Comparison of ENCODE assay signal across 12 cellular contexts in genomic region chr11:67057410-67057757, GRCh38. TPM values are rescaled to one million over a fixed set of nuclear protein-coding genes. Genes with fewer than 3 reads are reported as not detected.
DNase-seq lines count a peak whose midpoint lies in the region; ATAC-seq and TF ChIP-seq lines count a peak whose summit lies in the region.
"Had no signal": no experiment of that assay in that cellular context is flagged by ENCODE, and none has a peak within 500 bp of the region (broad histone marks: within the 10 kb centered on the region; RNA-seq: fewer than 3 reads in every experiment).

No MANE protein-coding gene starts in this region.

- peaks cover 3% of the 10 kb centered on the region for H3K27me3 ChIP-seq in CD4-positive, alpha-beta T cell (ENCODE audit: control insufficient read depth, insufficient read depth, low read length)
- H3K27me3 ChIP-seq in foreskin keratinocyte (no peaks in the 10 kb centered on the region), osteoblast (ENCODE audit: insufficient read depth, low read length) (no peaks in the 10 kb centered on the region)

- H3K4me2 ChIP-seq in osteoblast (ENCODE audit: insufficient read depth, low read length) = peak overlapping the region; percentile 88

- no peaks in the 10 kb centered on the region for H3K9me3 Mint-ChIP-seq in CD4-positive, alpha-beta T cell
- no peaks in the 10 kb centered on the region for H3K9me3 Mint-ChIP-seq in activated CD4-positive, alpha-beta T cell treated with anti-CD3 and anti-CD28 coated beads, Interleukin-2, amount 10 ng/mL, durations not matched to agents 7 days and 5 days
- H3K9me3 Mint-ChIP-seq: activated naive CD4-positive, alpha-beta T cell treated with anti-CD3 and anti-CD28 coated beads, Interleukin-2, amount 10 ng/mL, durations not matched to agents 7 days and 5 days had no signal

- H3K27me3 Mint-ChIP-seq in CD4-positive, alpha-beta T cell = peaks cover 8% of the 10 kb centered on the region
- peaks cover 10% of the 10 kb centered on the region for H3K27me3 Mint-ChIP-seq in activated CD4-positive, alpha-beta T cell treated with anti-CD3 and anti-CD28 coated beads, Interleukin-2, amount 10 ng/mL, durations not matched to agents 7 days and 5 days

- peak overlapping the region; percentile 39 for H3K4me3 Mint-ChIP-seq in CD4-positive, alpha-beta T cell
- H3K4me3 Mint-ChIP-seq in activated CD4-positive, alpha-beta T cell treated with anti-CD3 and anti-CD28 coated beads, Interleukin-2, amount 10 ng/mL, durations not matched to agents 7 days and 5 days = no peak overlapping the region
- H3K4me3 Mint-ChIP-seq: activated naive CD4-positive, alpha-beta T cell treated with anti-CD3 and anti-CD28 coated beads, Interleukin-2, amount 10 ng/mL, durations not matched to agents 7 days and 5 days had no signal

- TF ChIP-seq CTCF in CD4-positive, alpha-beta T cell (IDR thresholded peaks at IDR 0.05) = no peak
- no peak for TF ChIP-seq CTCF in RWPE1 (conservative IDR thresholded peaks at IDR 0.05; ENCODE audit: low read depth)
- TF ChIP-seq CTCF in foreskin keratinocyte (conservative IDR thresholded peaks at IDR 0.05) = no peak
- no peak for TF ChIP-seq CTCF in osteoblast (IDR thresholded peaks at IDR 0.05; ENCODE audit: extremely low read depth, low read depth, low read length)

- no peaks in the 10 kb centered on the region for H3K36me3 ChIP-seq in osteoblast (ENCODE audit: insufficient read depth, low read length)

- H3K79me2 ChIP-seq in osteoblast (ENCODE audit: insufficient read depth, low read length) = peaks cover 9% of the 10 kb centered on the region

- H3K27ac Mint-ChIP-seq in CD4-positive, alpha-beta T cell = no peak overlapping the region
- H3K27ac Mint-ChIP-seq in activated CD4-positive, alpha-beta T cell treated with anti-CD3 and anti-CD28 coated beads, Interleukin-2, amount 10 ng/mL, durations not matched to agents 7 days and 5 days = no peak overlapping the region
- H3K27ac Mint-ChIP-seq: activated naive CD4-positive, alpha-beta T cell treated with anti-CD3 and anti-CD28 coated beads, Interleukin-2, amount 10 ng/mL, durations not matched to agents 7 days and 5 days had no signal

- no peak for DNase-seq in CD4-positive, alpha-beta T cell
- DNase-seq in RWPE1 (ENCODE audit: low spot score) (peak; percentile 42), foreskin keratinocyte (no peak), osteoblast (ENCODE audit: insufficient read length, low spot score, missing footprints) (peak; percentile 92), NOMO-1 (lab: John Stamatoyannopoulos, UW; ENCODE audit: unreplicated experiment in 2 of 2) (no peak), pons (ENCODE audit: low spot score) (no peak)
- no peak for DNase-seq in activated CD8-positive, alpha-beta memory T cell treated with anti-CD3 and anti-CD28 coated beads for 24 hours
- no peak for DNase-seq in activated CD4-positive, alpha-beta T cell treated with anti-CD3 and anti-CD28 coated beads, Interleukin-2, amount 10 ng/mL, durations not matched to agents 7 days and 5 days
- DNase-seq: activated naive CD4-positive, alpha-beta T cell treated with anti-CD3 and anti-CD28 coated beads, Interleukin-2, amount 10 ng/mL, durations not matched to agents 7 days and 5 days; kidney glomerular epithelial cell; SHP77 had no signal

- CTCF ChIA-PET in CD4-positive, alpha-beta T cell (lab: Charles Lee) = no interaction called here
- CTCF ChIA-PET in RWPE1 (lab: Yijun Ruan, JAX) = interaction anchor here (0.6 to 0.8 kb wide), 3 partner anchors 38 to 293 kb away, joined by 3 read pairs; no protein-coding TSS in a partner anchor
- CTCF ChIA-PET in activated CD4-positive, alpha-beta T cell treated with anti-CD3 and anti-CD28 coated beads, Interleukin-2, amount 10 ng/mL, durations not matched to agents 7 days and 5 days (lab: Charles Lee) = no interaction called here

- peak overlapping the region; percentile 74 for H3K4me3 ChIP-seq in osteoblast (ENCODE audit: insufficient read depth, low read length)
- H3K4me3 ChIP-seq: K562 had no signal

- no peaks in the 10 kb centered on the region for H3K36me3 Mint-ChIP-seq in CD4-positive, alpha-beta T cell (ENCODE audit: low read depth)
- no peaks in the 10 kb centered on the region for H3K36me3 Mint-ChIP-seq in activated CD4-positive, alpha-beta T cell treated with anti-CD3 and anti-CD28 coated beads, Interleukin-2, amount 10 ng/mL, durations not matched to agents 7 days and 5 days (ENCODE audit: low read depth)
- H3K36me3 Mint-ChIP-seq: activated naive CD4-positive, alpha-beta T cell treated with anti-CD3 and anti-CD28 coated beads, Interleukin-2, amount 10 ng/mL, durations not matched to agents 7 days and 5 days had no signal

- no peaks in the 10 kb centered on the region for H3K9me3 ChIP-seq in CD4-positive, alpha-beta T cell (ENCODE audit: control insufficient read depth, low read length)
- H3K9me3 ChIP-seq in osteoblast (ENCODE audit: low read depth, low read length) = no peaks in the 10 kb centered on the region

- H2AFZ ChIP-seq in osteoblast (ENCODE audit: low read length) = peak overlapping the region; percentile 70

- H4K20me1 ChIP-seq in osteoblast (ENCODE audit: insufficient read depth, low read length) = peaks cover 17% of the 10 kb centered on the region

- POLR2A ChIA-PET in CD4-positive, alpha-beta T cell (lab: Charles Lee) = no interaction called here
- POLR2A ChIA-PET in RWPE1 (lab: Yijun Ruan, JAX; ENCODE audit: low non-redundant PET) = no interaction called here
- POLR2A ChIA-PET in activated CD4-positive, alpha-beta T cell treated with anti-CD3 and anti-CD28 coated beads, Interleukin-2, amount 10 ng/mL, durations not matched to agents 7 days and 5 days (lab: Charles Lee) = no interaction called here

- intact Hi-C loops in CD4-positive, alpha-beta T cell (cut with DNase I, micrococcal nuclease) = no loop called here

- peaks cover 16% of the 10 kb centered on the region for H3K4me1 Mint-ChIP-seq in CD4-positive, alpha-beta T cell (ENCODE audit: low read depth)
- H3K4me1 Mint-ChIP-seq in activated CD4-positive, alpha-beta T cell treated with anti-CD3 and anti-CD28 coated beads, Interleukin-2, amount 10 ng/mL, durations not matched to agents 7 days and 5 days = peaks cover 12% of the 10 kb centered on the region

- no peak for ATAC-seq in CD4-positive, alpha-beta T cell (ENCODE audit: poor library complexity)
- ATAC-seq in foreskin keratinocyte = no peak
- ATAC-seq: K562 had no signal

- peaks cover 24% of the 10 kb centered on the region for H3K4me1 ChIP-seq in foreskin keratinocyte
- H3K4me1 ChIP-seq in osteoblast (ENCODE audit: insufficient read depth, low read length) = peaks cover 32% of the 10 kb centered on the region

- H3K27ac ChIP-seq in CD4-positive, alpha-beta T cell (ENCODE audit: low read depth, low read length) = no peak overlapping the region
- peak overlapping the region; percentile 100 for H3K27ac ChIP-seq in RWPE1
- peak overlapping the region; percentile 82 for H3K27ac ChIP-seq in foreskin keratinocyte
- peak overlapping the region; percentile 45 for H3K27ac ChIP-seq in osteoblast (ENCODE audit: low read depth, low read length)

RNA-seq across cellular contexts. Expression of gene RHOD, which starts 0.7 kb away (rescaled TPM):
- total RNA-seq in CD4-positive, alpha-beta T cell = not detected
- total RNA-seq in foreskin keratinocyte (146 and 174 TPM in 2 replicates), osteoblast (26.8 and 27.5 TPM in 2 replicates)
- 240 and 243 TPM in 2 replicates for polyA plus RNA-seq in foreskin keratinocyte
- under 1 TPM in 1 of 2 experiments, not detected in 1; 0.35 TPM for total RNA-seq in activated CD4-positive, alpha-beta T cell treated with anti-CD3 and anti-CD28 coated beads, Interleukin-2, amount 10 ng/mL, durations not matched to agents 7 days and 5 days
- total RNA-seq: K562 had no signal
- polyA plus RNA-seq: K562 had no signal

RNA-seq across cellular contexts. Expression of gene SYT12, which starts 34.5 kb away (rescaled TPM):
- not detected for total RNA-seq in CD4-positive, alpha-beta T cell
- 0.10 and 0.25 TPM in 2 replicates for total RNA-seq in foreskin keratinocyte
- polyA plus RNA-seq in foreskin keratinocyte = 0.09 and 0.11 TPM in 2 replicates
- 4.0 and 4.1 TPM in 2 replicates for total RNA-seq in osteoblast
- not detected for total RNA-seq in activated CD4-positive, alpha-beta T cell treated with anti-CD3 and anti-CD28 coated beads, Interleukin-2, amount 10 ng/mL, durations not matched to agents 7 days and 5 days

Comparison
In these comparisons a context has a peak if more than half of its experiments do, and no peak if none do; other contexts are left out.
1. DNase-seq: peak in RWPE1 (single experiment) and osteoblast (single experiment); none in CD4-positive, alpha-beta T cell (0 of 10), foreskin keratinocyte (0 of 2), activated CD8-positive, alpha-beta memory T cell treated with anti-CD3 and anti-CD28 coated beads for 24 hours (single experiment), NOMO-1 (0 of 2), activated CD4-positive, alpha-beta T cell treated with anti-CD3 and anti-CD28 coated beads, Interleukin-2, amount 10 ng/mL, durations not matched to agents 7 days and 5 days (single experiment) and pons (single experiment).
2. RNA of gene RHOD, which starts 0.7 kb away (total RNA-seq): 146 to 174 TPM in foreskin keratinocyte and 26.8 to 27.5 TPM in osteoblast; 0.35 TPM in activated CD4-positive, alpha-beta T cell treated with anti-CD3 and anti-CD28 coated beads, Interleukin-2, amount 10 ng/mL, durations not matched to agents 7 days and 5 days and not detected in CD4-positive, alpha-beta T cell; every median in the first group is over 10 times any median in the second.